Comparison of ENCODE assay signal across 9 cellular contexts in the genomic region with DNA sequence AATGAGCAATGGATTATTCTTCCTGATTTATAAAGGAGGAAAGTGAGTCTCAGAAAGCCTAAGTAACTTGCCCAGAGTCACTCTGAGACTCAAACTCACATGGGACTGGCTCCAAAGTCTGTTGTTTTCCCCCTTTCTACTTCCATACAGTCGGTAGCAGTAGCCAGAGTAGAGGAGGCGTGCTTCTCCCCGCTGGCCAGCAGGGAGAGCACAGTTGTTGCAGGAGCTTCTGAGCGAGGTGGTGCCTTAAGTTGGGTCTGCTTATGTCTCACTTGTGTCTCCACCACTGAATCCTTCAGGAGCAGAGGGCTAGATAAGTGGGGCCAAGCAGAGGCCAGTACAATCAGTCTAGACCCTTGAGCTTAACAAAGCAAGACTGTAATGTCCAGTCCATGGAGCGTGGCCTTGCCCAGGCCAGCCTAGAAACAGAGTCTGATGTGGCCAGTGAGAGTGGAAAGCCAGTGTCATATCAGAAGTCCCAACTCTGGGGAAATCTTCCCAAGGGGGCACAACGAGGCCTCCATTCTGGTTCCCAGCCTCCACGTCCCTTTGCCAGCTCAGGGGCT.
DNase-seq lines count a peak whose midpoint lies in the region; ATAC-seq, FAIRE-seq and TF ChIP-seq lines count a peak whose summit lies in the region.
"Had no signal": no experiment of that assay in that cellular context is flagged by ENCODE, and none has a peak within 500 bp of the region (broad histone marks: within the 10 kb centered on the region; RNA-seq: fewer than 3 reads in every experiment).

No MANE protein-coding gene starts in this region.

- WGBS in H1 (ENCODE audit: extremely low coverage in 1 of 2, insufficient coverage in 1 of 2, insufficient read length in 1 of 2, insufficient replicate concordance in 2 of 2, low coverage in 1 of 2, low lambda C conversion rate in 2 of 2, missing lambda C conversion rate in 1 of 2), 2 experiments = 79% methylated on average over 7 of the region's 7 CpGs; no CpG with 5 or more reads in 1 of the 2 experiments

- no peak overlapping the region for H2AFZ ChIP-seq in H1 (ENCODE audit: low read length)

- H3K18ac ChIP-seq in H1 (ENCODE audit: extremely low read depth, low read length) = no peak overlapping the region

- H4K8ac ChIP-seq in H1 (ENCODE audit: extremely low read depth, insufficient read depth, low read length) = no peak overlapping the region

- no peaks in the 10 kb centered on the region for H3K9me3 ChIP-seq in MG63
- H3K9me3 ChIP-seq in H1 (ENCODE audit: insufficient read depth in 2 of 2, low read depth in 1 of 2, low read length in 1 of 2) = no peaks in the 10 kb centered on the region
- no peaks in the 10 kb centered on the region for H3K9me3 ChIP-seq in uterus

- H4K20me1 ChIP-seq in H1 (replicated peaks in 1 of 2; ENCODE audit: control insufficient read depth in 1 of 2, insufficient read depth in 2 of 2, low read length in 2 of 2) = no peaks in the 10 kb centered on the region

- no peaks in the 10 kb centered on the region for H3K9me3 Mint-ChIP-seq in neural crest cell

- H3K9ac ChIP-seq in H1 (replicated peaks in 1 of 4; ENCODE audit: extremely low read depth in 1 of 4, low read depth in 3 of 4, low read length in 3 of 4) = no peak overlapping the region

- no peaks in the 10 kb centered on the region for H3K36me3 ChIP-seq in MG63
- peaks cover 0 to 10% (median 4%) of the 10 kb centered on the region in 4 experiments; a peak in 3 of 8 replicates for H3K36me3 ChIP-seq in H1 (ENCODE audit: control insufficient read depth in 2 of 4, insufficient read depth in 4 of 4, low read length in 3 of 4)
- no peaks in the 10 kb centered on the region for H3K36me3 ChIP-seq in uterus

- H3K27me3 ChIP-seq in MG63 (no peaks in the 10 kb centered on the region), H1 (replicated peaks in 1 of 4; ENCODE audit: control insufficient read depth in 3 of 4, extremely low read depth in 1 of 4, insufficient read depth in 3 of 4, low read length in 3 of 4) (no peaks in the 10 kb centered on the region), uterus (no peaks in the 10 kb centered on the region)

- H3K27ac ChIP-seq in H1 (ENCODE audit: low read depth, low read length) (no peak overlapping the region), uterus (no peak overlapping the region)

- H2BK15ac ChIP-seq in H1 (ENCODE audit: low read length) = no peak overlapping the region

- DNase-seq in GM10266 (ENCODE audit: extremely low spot score) (no peak), MG63 (peak; percentile 26), H1 (ENCODE audit: low read depth in 1 of 2, low spot score in 2 of 2) (no peak), neural crest cell (ENCODE audit: low read depth, low spot score) (peak; percentile 15), uterus (no peak)
- no peak for DNase-seq in stimulated activated CD8-positive, alpha-beta memory T cell treated with anti-CD3 and anti-CD28 coated beads, Interleukin-4, amount 100 ng/mL, for 48 hours
- DNase-seq in stimulated activated CD4-positive, alpha-beta T cell treated with anti-CD3 and anti-CD28 coated beads, Interleukin-2, amount 100 ng/mL, for 24 hours = no peak

- no peaks in the 10 kb centered on the region for H3K79me2 ChIP-seq in H1 (ENCODE audit: control insufficient read depth in 1 of 2, insufficient read depth in 2 of 2, low read length in 2 of 2)

- H3K79me1 ChIP-seq in H1 (ENCODE audit: low read depth, low read length) = no peaks in the 10 kb centered on the region

- no peak overlapping the region for H3K4me2 ChIP-seq in H1 (ENCODE audit: insufficient read depth in 1 of 2, low read depth in 2 of 2, low read length in 2 of 2)

- no peak for TF ChIP-seq POLR2A in H1 (IDR thresholded peaks at IDR 0.05; ENCODE audit: control extremely low read depth in 1 of 2, low read depth in 2 of 2, low read length in 2 of 2)
- TF ChIP-seq POLR2A in uterus (IDR thresholded peaks at IDR 0.05) = no peak

- H3K27ac Mint-ChIP-seq in neural crest cell (ENCODE audit: unreplicated experiment) = no peak overlapping the region

- no peak overlapping the region for H2AK5ac ChIP-seq in H1 (ENCODE audit: low read depth, low read length)

- H3K23ac ChIP-seq in H1 (ENCODE audit: insufficient read length) = no peak overlapping the region

- H3K56ac ChIP-seq in H1 (replicated peaks; ENCODE audit: insufficient read length, low read depth, low read length) = no peak overlapping the region

- CTCF ChIA-PET in H1 (lab: Charles Lee; ENCODE audit: partially characterized antibody) = interaction anchor here (0.8 to 8.8 kb wide), 13 partner anchors 9 to 806 kb away, joined by 3 to 60 read pairs (median 5); no protein-coding TSS in a partner anchor

- no peak overlapping the region for H2BK5ac ChIP-seq in H1 (ENCODE audit: low read depth, low read length)

- POLR2A ChIA-PET in H1 (lab: Charles Lee; ENCODE audit: partially characterized antibody) = interaction anchor here (1.2 kb wide), 1 partner anchor 53 kb away, joined by 3 read pairs; no protein-coding TSS in a partner anchor

- H3K36me3 Mint-ChIP-seq in neural crest cell (ENCODE audit: low read depth) = no peaks in the 10 kb centered on the region

- TF ChIP-seq CTCF in GM10266 (IDR thresholded peaks at IDR 0.05; ENCODE audit: control insufficient read depth, insufficient read depth, low read depth, missing control alignments) (peak; percentile 7), H1 (IDR thresholded peaks at IDR 0.05; ENCODE audit: control extremely low read depth in 1 of 3, insufficient read depth in 1 of 3, low read depth in 1 of 3, low read length in 3 of 3) (peak; percentile 58 to 76 (median 71)), neural crest cell (conservative IDR thresholded peaks at IDR 0.05) (peak; percentile 49), uterus (IDR thresholded peaks at IDR 0.05) (no peak)

- ATAC-seq in GM19397 (IDR thresholded peaks at IDR 0.05; ENCODE audit: unreplicated experiment) = no peak

- H3K23me2 ChIP-seq in H1 (ENCODE audit: low read depth, low read length) = no peaks in the 10 kb centered on the region

- H4K5ac ChIP-seq in H1 (ENCODE audit: insufficient read length, low read depth, low read length) = no peak overlapping the region

- H3K14ac ChIP-seq in H1 (ENCODE audit: insufficient read length) = no peak overlapping the region

- intact Hi-C loops in uterus (cut with DNase I; ENCODE audit: low total_unique reads) = no loop called here

- H3K4me3 ChIP-seq in MG63 (no peak overlapping the region), H1 (ENCODE audit: extremely low read depth in 1 of 4, insufficient read depth in 2 of 4, low read depth in 3 of 4, low read length in 4 of 4) (no peak overlapping the region), uterus (no peak overlapping the region)

- H3K4me1 Mint-ChIP-seq in neural crest cell = no peaks in the 10 kb centered on the region

- no peak overlapping the region for H3K4me3 Mint-ChIP-seq in neural crest cell

- H2BK20ac ChIP-seq in H1 (ENCODE audit: low read length) = no peak overlapping the region

- FAIRE-seq in H1 (lab: Jason Lieb, UNC) = peak; percentile 42
- FAIRE-seq: colon had no signal

- H4K91ac ChIP-seq in H1 (replicated peaks; ENCODE audit: insufficient read length, low read length) = no peak overlapping the region

- no peak for TF ChIP-seq EP300 in H1 (IDR thresholded peaks at IDR 0.05; ENCODE audit: borderline replicate concordance in 1 of 2, low read depth in 2 of 2, low read length in 2 of 2)

- H3K4me1 ChIP-seq in H1 (replicated peaks in 1 of 4; ENCODE audit: control insufficient read depth in 3 of 4, insufficient read depth in 4 of 4, low read length in 3 of 4) (no peaks in the 10 kb centered on the region), uterus (no peaks in the 10 kb centered on the region)

- peak; percentile 56 to 69 for TF ChIP-seq RAD21 in H1 (IDR thresholded peaks at IDR 0.05 in 1 of 2, conservative IDR thresholded peaks at IDR 0.05 in 1 of 2; ENCODE audit: low read depth in 2 of 2, low read length in 2 of 2)

- no peaks in the 10 kb centered on the region for H3K27me3 Mint-ChIP-seq in neural crest cell (ENCODE audit: low read depth)

- no peak overlapping the region for H3K4ac ChIP-seq in H1 (replicated peaks; ENCODE audit: insufficient read length, low read depth, low read length)

- no peak overlapping the region for H2BK12ac ChIP-seq in H1 (ENCODE audit: low read depth, low read length)

- no peak overlapping the region for H2BK120ac ChIP-seq in H1 (replicated peaks; ENCODE audit: low read depth, low read length)

TF ChIP-seq in H1, 55 proteins besides CTCF, POLR2A, EP300 and RAD21 (continues in another document):
- TF ChIP-seq, protein P1, sequence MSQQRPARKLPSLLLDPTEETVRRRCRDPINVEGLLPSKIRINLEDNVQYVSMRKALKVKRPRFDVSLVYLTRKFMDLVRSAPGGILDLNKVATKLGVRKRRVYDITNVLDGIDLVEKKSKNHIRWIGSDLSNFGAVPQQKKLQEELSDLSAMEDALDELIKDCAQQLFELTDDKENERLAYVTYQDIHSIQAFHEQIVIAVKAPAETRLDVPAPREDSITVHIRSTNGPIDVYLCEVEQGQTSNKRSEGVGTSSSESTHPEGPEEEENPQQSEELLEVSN (IDR thresholded peaks at IDR 0.05) = no peak
- TF ChIP-seq EGR1 (IDR thresholded peaks at IDR 0.05; ENCODE audit: borderline replicate concordance, low read depth, low read length) (no peak), SUZ12 (IDR thresholded peaks at IDR 0.05; ENCODE audit: low read length) (no peak)

Comparison
In these comparisons a context has a peak if more than half of its experiments do, and no peak if none do; other contexts are left out.
1. DNase-seq: peak in MG63 (single experiment) and neural crest cell (single experiment); none in GM10266 (single experiment), H1 (0 of 2), stimulated activated CD8-positive, alpha-beta memory T cell treated with anti-CD3 and anti-CD28 coated beads, Interleukin-4, amount 100 ng/mL, for 48 hours (single experiment), uterus (0 of 2) and stimulated activated CD4-positive, alpha-beta T cell treated with anti-CD3 and anti-CD28 coated beads, Interleukin-2, amount 100 ng/mL, for 24 hours (0 of 2).
2. CTCF ChIP-seq: peak in GM10266 (single experiment), H1 (3 of 3) and neural crest cell (single experiment); none in uterus (0 of 4).